11 cellular contexts compared by ENCODE assay signal in genomic region chrX:134886201-134886600, GRCh38. TPM values are rescaled to one million over a fixed set of nuclear protein-coding genes. Genes with fewer than 3 reads are reported as not detected.
DNase-seq lines count a peak whose midpoint lies in the region; ATAC-seq and TF ChIP-seq lines count a peak whose summit lies in the region.
"Had no signal": no experiment of that assay in that cellular context is flagged by ENCODE, and none has a peak within 500 bp of the region (broad histone marks: within the 10 kb centered on the region; RNA-seq: fewer than 3 reads in every experiment).

No MANE protein-coding gene starts in this region.

- no peak overlapping the region for H2AFZ ChIP-seq in HCT116 (ENCODE audit: low read depth, low read length, poor library complexity, severe bottlenecking)

- BruUV-seq in Calu3 (replicated peaks; lab: Mats Ljungman, UMichigan) (no TSS peak), HCT116 (replicated peaks; lab: Mats Ljungman, UMichigan) (no TSS peak)

- peaks cover 2 to 4% of the 10 kb centered on the region in 2 experiments; a peak in 1 of 4 replicates for H3K36me3 ChIP-seq in HCT116 (ENCODE audit: control insufficient read depth in 1 of 2, insufficient read depth in 2 of 2, low read length in 2 of 2)
- H3K36me3 ChIP-seq in ascending aorta: no peaks in the 10 kb centered on the region
- H3K36me3 ChIP-seq in spleen: peaks cover 0 to 12% (median 0%) of the 10 kb centered on the region in 6 donors
- H3K36me3 ChIP-seq: Peyer's patch had no signal

- ATAC-seq in HCT116: peak; percentile 59
- ATAC-seq in T-cell (replicated peaks in 1 of 4): no peak
- ATAC-seq in HG02973 (IDR thresholded peaks at IDR 0.05; ENCODE audit: unreplicated experiment): no peak
- no peak for ATAC-seq in GM19023 (IDR thresholded peaks at IDR 0.05; ENCODE audit: unreplicated experiment)

- H3K9me3 Mint-ChIP-seq in Calu3 (ENCODE audit: low read depth, unreplicated experiment) (no peaks in the 10 kb centered on the region), T-cell (no peaks in the 10 kb centered on the region)

- H3K4me1 ChIP-seq in HCT116 (ENCODE audit: control insufficient read depth in 1 of 2, insufficient read depth in 2 of 2, low read length in 2 of 2) (peaks cover 55 to 74% of the 10 kb centered on the region in 2 experiments), ascending aorta (no peaks in the 10 kb centered on the region), spleen (no peaks in the 10 kb centered on the region)
- H3K4me1 ChIP-seq: Peyer's patch had no signal

- TF ChIP-seq POLR2A in HCT116 (IDR thresholded peaks at IDR 0.05; ENCODE audit: borderline replicate concordance, extremely low read depth, insufficient read depth, insufficient read length): no peak
- TF ChIP-seq POLR2A in spleen (IDR thresholded peaks at IDR 0.05): no peak

- H3K27ac Mint-ChIP-seq in Calu3 (ENCODE audit: unreplicated experiment) (peak overlapping the region; percentile 26), T-cell (peak overlapping the region; percentile 19 to 75)

- no peaks in the 10 kb centered on the region for H3K27me3 ChIP-seq in HCT116 (ENCODE audit: insufficient read depth, low read length)
- H3K27me3 ChIP-seq in ascending aorta: no peaks in the 10 kb centered on the region
- no peaks in the 10 kb centered on the region for H3K27me3 ChIP-seq in spleen (replicated peaks in 1 of 7)
- H3K27me3 ChIP-seq: Peyer's patch had no signal

- no peaks in the 10 kb centered on the region for H3K9me2 ChIP-seq in HCT116 (ENCODE audit: insufficient read depth)

- H3K9ac ChIP-seq in HCT116 (ENCODE audit: low read length): peak overlapping the region; percentile 62

- peak overlapping the region; percentile 70 for H3K4me2 ChIP-seq in HCT116 (ENCODE audit: low read length)

- no peaks in the 10 kb centered on the region for H4K20me1 ChIP-seq in HCT116 (ENCODE audit: insufficient read depth)

- H3K79me2 ChIP-seq in HCT116 (ENCODE audit: insufficient read depth, low read length): no peaks in the 10 kb centered on the region

- RAD21 ChIA-PET in HCT116 (lab: Charles Lee; ENCODE audit: low non-redundant PET in 1 of 2, low total read pairs in 2 of 2, uncharacterized antibody in 2 of 2, unreplicated experiment in 2 of 2): no interaction called here

- TF ChIP-seq CTCF in Calu3 (IDR thresholded peaks at IDR 0.05; ENCODE audit: unreplicated experiment) (no peak), HCT116 (IDR thresholded peaks at IDR 0.05 in 2 of 3, conservative IDR thresholded peaks at IDR 0.05 in 1 of 3; ENCODE audit: borderline replicate concordance in 1 of 3, insufficient read depth in 1 of 3, low read depth in 2 of 3, low read length in 2 of 3) (no peak), fibroblast of villous mesenchyme (IDR thresholded peaks at IDR 0.05; ENCODE audit: insufficient read depth, low read depth, low read length) (no peak), ascending aorta (IDR thresholded peaks at IDR 0.05) (no peak), spleen (IDR thresholded peaks at IDR 0.05 in 8 of 11, conservative IDR thresholded peaks at IDR 0.05 in 3 of 11) (no peak)

- POLR2A ChIA-PET in HCT116 (lab: Charles Lee): interaction anchor here (0.9 to 1.0 kb wide), 2 partner anchors 12 to 50 kb away, joined by 4 to 5 read pairs; no protein-coding TSS in a partner anchor
- POLR2A ChIA-PET in T-cell (lab: Charles Lee): no interaction called here

- DNase-seq in Calu3 (peak; percentile 1), HCT116 (ENCODE audit: low read depth, low spot score) (peak; percentile 84), T-cell (no peak), fibroblast of villous mesenchyme (ENCODE audit: low read depth) (peak; percentile 58), ascending aorta (ENCODE audit: low spot score in 2 of 2) (no peak), spleen (no peak)
- DNase-seq: activated naive CD4-positive, alpha-beta T cell treated with anti-CD3 and anti-CD28 coated beads, Interleukin-2, amount 50 U/mL, for 16 hours; Peyer's patch; stimulated activated CD4-positive, alpha-beta T cell treated with anti-CD3 and anti-CD28 coated beads, Interleukin-1b, Interleukin-23, amount 100 ng/mL, for 48 hours had no signal

- H3K27me3 Mint-ChIP-seq in Calu3 (ENCODE audit: unreplicated experiment) (no peaks in the 10 kb centered on the region), T-cell (peaks cover 0 to 14% of the 10 kb centered on the region in 2 donors)

- H3K27ac ChIP-seq in HCT116 (ENCODE audit: low read depth, low read length): peak overlapping the region; percentile 98
- H3K27ac ChIP-seq in ascending aorta: no peak overlapping the region
- no peak overlapping the region for H3K27ac ChIP-seq in spleen
- H3K27ac ChIP-seq: Peyer's patch had no signal

- H3K4me3 ChIP-seq in HCT116 (replicated peaks in 1 of 2; ENCODE audit: low read depth in 1 of 2, low read length in 2 of 2) (peak overlapping the region in 1 of 2 experiments; percentile 22; a peak in 1 of 4 replicates), fibroblast of villous mesenchyme (ENCODE audit: low read depth, low read length) (no peak overlapping the region), ascending aorta (no peak overlapping the region), spleen (no peak overlapping the region)
- H3K4me3 ChIP-seq: Peyer's patch had no signal

- no peak for TF ChIP-seq RAD21 in HCT116 (IDR thresholded peaks at IDR 0.05; ENCODE audit: low read depth)

- CTCF ChIA-PET in Calu3 (lab: Charles Lee): interaction anchor here (0.8 kb wide), 1 partner anchor 50 kb away, joined by 3 read pairs; no protein-coding TSS in a partner anchor
- CTCF ChIA-PET in HCT116 (lab: Charles Lee): interaction anchor here (1.2 kb wide), 1 partner anchor 103 kb away, joined by 4 read pairs; no protein-coding TSS in a partner anchor
- CTCF ChIA-PET in T-cell (lab: Charles Lee): no interaction called here

- intact Hi-C loops in Calu3 (cut with micrococcal nuclease; ENCODE audit: unreplicated experiment) (no loop called here), HCT116 (cut with micrococcal nuclease) (no loop called here), ascending aorta (cut with DNase I) (no loop called here), spleen (cut with DNase I; ENCODE audit: low total_unique reads) (no loop called here)

- H3K9me3 ChIP-seq in HCT116 (ENCODE audit: control insufficient read depth in 1 of 2, insufficient read depth in 1 of 2, low read depth in 1 of 2, low read length in 2 of 2) (no peaks in the 10 kb centered on the region), ascending aorta (no peaks in the 10 kb centered on the region), spleen (no peaks in the 10 kb centered on the region)
- H3K9me3 ChIP-seq: Peyer's patch had no signal

- H3K4me1 Mint-ChIP-seq in Calu3 (ENCODE audit: low read depth, unreplicated experiment) (peaks cover 18% of the 10 kb centered on the region), T-cell (peaks cover 0 to 12% (median 0%) of the 10 kb centered on the region in 3 donors)

- H3K4me3 Mint-ChIP-seq in Calu3 (ENCODE audit: low read depth, unreplicated experiment) (peak overlapping the region; percentile 30), T-cell (no peak overlapping the region)

- WGBS in spleen, 5 donors: 50 to 89% (median 77%) methylated on average over 7 of the region's 7 CpGs

- H3K36me3 Mint-ChIP-seq in Calu3 (ENCODE audit: insufficient read depth, unreplicated experiment) (no peaks in the 10 kb centered on the region), T-cell (no peaks in the 10 kb centered on the region)

TF ChIP-seq in HCT116, 20 proteins besides CTCF, POLR2A, EP300 and RAD21 (continues in another document):
- TF ChIP-seq CEBPB (IDR thresholded peaks at IDR 0.05; ENCODE audit: low read depth): no peak
- peak; percentile 76 for TF ChIP-seq TCF7L2 (IDR thresholded peaks at IDR 0.05; ENCODE audit: borderline replicate concordance, extremely low read depth, insufficient read depth, insufficient read length)
- no peak for TF ChIP-seq ZBTB33 (IDR thresholded peaks at IDR 0.05; ENCODE audit: extremely low read depth, insufficient replicate concordance, low read length)
- TF ChIP-seq ZNF274 (IDR thresholded peaks at IDR 0.05; ENCODE audit: low read depth, low read length): no peak
- no peak for TF ChIP-seq EZH2 (IDR thresholded peaks at IDR 0.05)
- TF ChIP-seq SRF (IDR thresholded peaks at IDR 0.05; ENCODE audit: low read depth): no peak
- TF ChIP-seq ZFX (IDR thresholded peaks at IDR 0.05): no peak
- TF ChIP-seq POLR2AphosphoS5 (IDR thresholded peaks at IDR 0.05; ENCODE audit: low read depth, low read length): peak; percentile 50; the same call in 1 of the 2 replicates
- TF ChIP-seq SIN3A (IDR thresholded peaks at IDR 0.05; ENCODE audit: low read depth): no peak
- TF ChIP-seq MAX (IDR thresholded peaks at IDR 0.05): no peak
- peak; percentile 51 for TF ChIP-seq YY1 (IDR thresholded peaks at IDR 0.05; ENCODE audit: extremely low read depth, insufficient replicate concordance, low read depth, low read length)
- no peak for TF ChIP-seq JUND (IDR thresholded peaks at IDR 0.05)

RNA-seq across cellular contexts. Expression of gene MOSPD1, which starts 28.9 kb away (rescaled TPM):
- total RNA-seq in Calu3 (2022) (23.5 and 25.3 TPM in 2 replicates), HCT116 (2021; ENCODE audit: unreplicated experiment) (61.3 TPM), T-cell (10 to 100 TPM in 1 of 5 donors, 1 to 10 TPM in 4; 5.7 to 11.4 (median 8.4) TPM), fibroblast of villous mesenchyme (45.7 and 60.5 TPM in 2 replicates), ascending aorta (6.4 TPM), spleen (10 to 100 TPM in 6 of 7 donors, 1 to 10 TPM in 1; 8.7 to 21.4 (median 12.7) TPM)
- polyA plus RNA-seq in HCT116 (2012): 26.5 and 33.4 TPM in 2 replicates
- polyA plus RNA-seq in spleen: 1 to 10 TPM; 5.0 to 6.9 (median 5.4) TPM

Comparison
In these comparisons a context has a peak if more than half of its experiments do, and no peak if none do; other contexts are left out.
1. DNase-seq: peak in Calu3 (single experiment), HCT116 (single experiment) and fibroblast of villous mesenchyme (single experiment); none in T-cell (0 of 34), ascending aorta (0 of 2) and spleen (single experiment).
2. CTCF ChIA-PET loops: an anchor here in Calu3 (0.8 kb wide) and HCT116 (1.2 kb wide); none called in T-cell.